In the genomic region with DNA sequence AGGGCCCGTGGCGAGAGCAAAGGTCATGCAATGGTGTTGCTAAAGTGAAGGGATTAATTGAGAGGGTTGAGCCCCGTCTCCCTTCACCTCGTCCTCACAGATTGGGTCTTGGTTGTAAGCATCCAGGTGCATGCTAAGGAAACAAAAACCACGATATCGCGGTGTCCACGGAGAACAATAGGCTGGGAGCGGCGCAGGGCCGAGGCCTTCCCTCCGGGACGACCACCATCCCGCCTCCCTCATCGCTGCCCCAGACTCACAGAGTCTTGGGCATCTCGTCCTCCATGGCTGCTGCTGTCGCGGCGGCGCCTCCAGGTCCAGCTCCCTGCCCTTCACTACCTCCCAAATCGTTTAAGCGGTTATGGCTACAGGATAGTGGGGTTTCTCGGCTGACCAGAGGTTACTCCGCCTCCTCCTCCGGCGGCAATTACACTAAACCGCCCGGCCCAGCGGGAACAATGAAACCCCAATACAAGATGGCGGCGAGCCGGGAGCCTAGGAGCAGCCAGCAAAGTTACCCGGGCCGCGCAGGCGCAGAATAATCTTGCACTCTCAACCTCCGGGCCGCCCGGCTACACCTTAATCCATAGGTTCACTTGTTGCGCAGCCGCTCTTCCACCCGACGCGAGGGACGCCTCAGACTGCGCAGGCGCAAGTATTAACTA, we compare ENCODE assay signal across 8 cellular contexts. TPM values are rescaled to one million over a fixed set of nuclear protein-coding genes. Genes with fewer than 3 reads are reported as not detected.
DNase-seq lines count a peak whose midpoint lies in the region; ATAC-seq and TF ChIP-seq lines count a peak whose summit lies in the region.

A gene with protein sequence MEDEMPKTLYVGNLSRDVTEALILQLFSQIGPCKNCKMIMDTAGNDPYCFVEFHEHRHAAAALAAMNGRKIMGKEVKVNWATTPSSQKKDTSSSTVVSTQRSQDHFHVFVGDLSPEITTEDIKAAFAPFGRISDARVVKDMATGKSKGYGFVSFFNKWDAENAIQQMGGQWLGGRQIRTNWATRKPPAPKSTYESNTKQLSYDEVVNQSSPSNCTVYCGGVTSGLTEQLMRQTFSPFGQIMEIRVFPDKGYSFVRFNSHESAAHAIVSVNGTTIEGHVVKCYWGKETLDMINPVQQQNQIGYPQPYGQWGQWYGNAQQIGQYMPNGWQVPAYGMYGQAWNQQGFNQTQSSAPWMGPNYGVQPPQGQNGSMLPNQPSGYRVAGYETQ (minus strand): TSS at position 484 of the 665 bp plus-strand sequence. CDS start 198 bp downstream, at position 286.

- intact Hi-C loops in dorsolateral prefrontal cortex (cut with DNase I) (loop anchor here (1.0 to 10.0 kb wide), 5 partner anchors 45 to 334 kb away; a partner anchor contains a TSS), right lobe of liver (cut with DNase I) (no loop called here)

- ATAC-seq in GM19395 (IDR thresholded peaks at IDR 0.05; ENCODE audit: unreplicated experiment) (peak; percentile 95), HG03565 (IDR thresholded peaks at IDR 0.05; ENCODE audit: unreplicated experiment) (peak; percentile 94), right lobe of liver (peak; percentile 95 to 96 (median 96))

- no peaks in the 10 kb centered on the region for H3K9me3 ChIP-seq in right lobe of liver

- TF ChIP-seq CTCF in C4-2B (conservative IDR thresholded peaks at IDR 0.05), result no peak
- peak in 6 of 56 donors; percentile 4 to 34 (median 9) for TF ChIP-seq CTCF in dorsolateral prefrontal cortex (IDR thresholded peaks at IDR 0.05 in 54 of 56, conservative IDR thresholded peaks at IDR 0.05 in 2 of 56; ENCODE audit: low read depth in 1 of 56, partially characterized antibody in 56 of 56)
- TF ChIP-seq CTCF in right lobe of liver (IDR thresholded peaks at IDR 0.05), result no peak

- peak; percentile 81 for TF ChIP-seq POLR2A in right lobe of liver (IDR thresholded peaks at IDR 0.05)

- no peaks in the 10 kb centered on the region for H3K27me3 ChIP-seq in dorsolateral prefrontal cortex
- H3K27me3 ChIP-seq in right lobe of liver, result no peaks in the 10 kb centered on the region

- peak within 1 kb of the TSS; percentile 62 to 100 (median 92) for H3K4me3 ChIP-seq in dorsolateral prefrontal cortex
- H3K4me3 ChIP-seq in right lobe of liver, result peak within 1 kb of the TSS; percentile 65 to 87 (median 79)

- peaks cover 0 to 20% (median 5%) of the 10 kb centered on the region in 4 donors for H3K4me1 ChIP-seq in right lobe of liver

- no peaks in the 10 kb centered on the region for H3K36me3 ChIP-seq in right lobe of liver

- 0% methylated on average over 13 of the region's 47 CpGs for WGBS in right lobe of liver (ENCODE audit: insufficient coverage, low coverage, low lambda C conversion rate, missing lambda C conversion rate)

- H3K27ac ChIP-seq in C4-2B (peak within 1 kb of the TSS; percentile 99), dorsolateral prefrontal cortex (peak within 1 kb of the TSS; percentile 77 to 100 (median 98)), right lobe of liver (peak within 1 kb of the TSS; percentile 93 to 96 (median 94))

- peak; percentile 97 for DNase-seq in NCI-H774 (lab: John Stamatoyannopoulos, UW)
- DNase-seq in activated CD4-positive, alpha-beta T cell treated with anti-CD3 and anti-CD28 coated beads, Interleukin-2, amount 50 U/mL, for 4 hours, result peak; percentile 97 to 98
- DNase-seq in dorsolateral prefrontal cortex, result peak; percentile 91 to 96 (median 94)
- peak; percentile 98 for DNase-seq in right lobe of liver
- DNase-seq in stimulated activated CD4-positive, alpha-beta T cell treated with anti-CD3 and anti-CD28 coated beads, Interleukin-4, amount 100 ng/mL, for 4 hours, result peak; percentile 96 to 97

RNA-seq across cellular contexts. Expression of the gene that starts here (rescaled TPM):
- total RNA-seq in dorsolateral prefrontal cortex (100 to 1,000 TPM in 116 of 120 experiments, 10 to 100 TPM in 4; 80.0 to 187 (median 133) TPM), right lobe of liver (10 to 100 TPM; 27.5 to 44.2 (median 35.8) TPM)

Comparison
In these comparisons a context has a peak if more than half of its experiments do, and no peak if none do; other contexts are left out.
1. Peak in every context shown above with its lines: DNase-seq, ATAC-seq, H3K4me3 ChIP-seq and H3K27ac ChIP-seq.
2. intact Hi-C loops: an anchor here in dorsolateral prefrontal cortex (1.0 to 10.0 kb wide); none called in right lobe of liver.